In the genomic region with DNA sequence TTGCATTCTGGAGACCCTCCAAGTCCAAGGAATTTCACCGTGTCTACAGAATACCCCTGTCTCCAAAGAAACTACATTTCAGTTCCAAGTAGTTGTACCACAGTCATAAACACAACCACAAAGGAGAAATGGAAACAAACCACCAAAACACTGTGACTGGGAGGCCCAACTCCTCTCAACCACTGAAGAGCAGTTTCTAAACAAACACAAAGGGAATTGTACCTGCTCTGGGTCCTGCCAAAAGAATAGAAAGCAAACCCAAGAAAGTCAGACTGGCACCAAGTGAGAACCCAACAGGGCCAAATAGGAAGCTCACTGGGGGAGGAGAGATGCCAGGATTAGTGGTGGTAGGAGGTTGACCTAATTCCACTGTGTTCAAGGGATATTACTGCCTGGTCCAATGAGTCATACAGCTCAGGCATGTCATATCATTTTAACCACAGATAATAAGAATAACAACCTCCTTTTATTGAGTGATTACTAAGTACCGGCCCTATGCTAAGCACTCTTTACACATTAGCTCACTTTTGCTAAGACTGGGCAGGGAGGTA, we compare ENCODE assay signal across 10 cellular contexts.
DNase-seq lines count a peak whose midpoint lies in the region; ATAC-seq and TF ChIP-seq lines count a peak whose summit lies in the region.
"Had no signal": no experiment of that assay in that cellular context is flagged by ENCODE, and none has a peak within 500 bp of the region (broad histone marks: within the 10 kb centered on the region; RNA-seq: fewer than 3 reads in every experiment).

No MANE protein-coding gene starts in this region.

- H3K27ac ChIP-seq in OCI-LY1 (ENCODE audit: low read depth, low read length, poor library complexity, severe bottlenecking) = peak overlapping the region; percentile 98

- peak; percentile 5 to 24 for DNase-seq in activated T-cell treated with anti-CD3 and anti-CD28 coated beads, Interleukin-2, amount 50 U/mL, for 72 hours
- no peak for DNase-seq in activated T-cell treated with anti-CD3 and anti-CD28 coated beads, Interleukin-2, amount 50 U/mL, for 1 hour
- DNase-seq in dermis blood vessel endothelial cell (peak; percentile 63), NCI-H2107 (lab: John Stamatoyannopoulos, UW) (no peak), epidermal melanocyte (ENCODE audit: insufficient read length, low spot score) (no peak)
- no peak for DNase-seq in effector CD8-positive, alpha-beta T cell (lab: John Stamatoyannopoulos, UW)
- DNase-seq: COR-L47, KG1 had no signal

- H3K4me3 ChIP-seq in OCI-LY1 (ENCODE audit: low read depth, low read length, poor library complexity, severe bottlenecking) = no peak overlapping the region

- no peaks in the 10 kb centered on the region; the same call in 1 of the 2 replicates for H3K36me3 ChIP-seq in OCI-LY1 (ENCODE audit: insufficient read depth, low read length)

- H4K20me1 ChIP-seq in OCI-LY1 (ENCODE audit: insufficient read depth, low read length) = no peaks in the 10 kb centered on the region

- ATAC-seq in activated T-cell treated with anti-CD3 and anti-CD28 coated beads, Interleukin-2, amount 50 U/mL, for 72 hours (replicated peaks in 1 of 2) = peak; percentile 68 to 75

- H3K4me1 Mint-ChIP-seq in activated T-cell treated with anti-CD3 and anti-CD28 coated beads, Interleukin-2, amount 50 U/mL, for 72 hours (ENCODE audit: low read depth) = peaks cover 49% of the 10 kb centered on the region
- peaks cover 30% of the 10 kb centered on the region for H3K4me1 Mint-ChIP-seq in stimulated activated naive CD8-positive, alpha-beta T cell treated with anti-CD3 and anti-CD28 coated beads, Interleukin-15, Interleukin-2, amounts not matched to agents 100 ng/mL and 50 ng/mL, for 24 hours (ENCODE audit: low read depth)

- H3K9me2 ChIP-seq in OCI-LY1 (ENCODE audit: low read depth, low read length) = no peaks in the 10 kb centered on the region

- peaks cover 74% of the 10 kb centered on the region for H3K4me1 ChIP-seq in OCI-LY1 (ENCODE audit: insufficient read depth, low read length, severe bottlenecking)

- no peak overlapping the region; the same call in 1 of the 2 replicates for H3K4me2 ChIP-seq in OCI-LY1 (ENCODE audit: low read length)

- H3K9me3 ChIP-seq in OCI-LY1 (ENCODE audit: low read length) = peaks cover 4% of the 10 kb centered on the region

- H3F3A ChIP-seq in OCI-LY1 (ENCODE audit: insufficient read depth, low read length) = no peaks in the 10 kb centered on the region

- no peaks in the 10 kb centered on the region for H3K9me3 Mint-ChIP-seq in activated T-cell treated with anti-CD3 and anti-CD28 coated beads, Interleukin-2, amount 50 U/mL, for 72 hours
- H3K9me3 Mint-ChIP-seq in stimulated activated naive CD8-positive, alpha-beta T cell treated with anti-CD3 and anti-CD28 coated beads, Interleukin-15, Interleukin-2, amounts not matched to agents 100 ng/mL and 50 ng/mL, for 24 hours = no peaks in the 10 kb centered on the region

- H3K27me3 ChIP-seq in OCI-LY1 (ENCODE audit: insufficient read depth, low read length) = no peaks in the 10 kb centered on the region

- no peaks in the 10 kb centered on the region for H3K27me3 Mint-ChIP-seq in activated T-cell treated with anti-CD3 and anti-CD28 coated beads, Interleukin-2, amount 50 U/mL, for 72 hours (ENCODE audit: low read depth)
- no peaks in the 10 kb centered on the region for H3K27me3 Mint-ChIP-seq in stimulated activated naive CD8-positive, alpha-beta T cell treated with anti-CD3 and anti-CD28 coated beads, Interleukin-15, Interleukin-2, amounts not matched to agents 100 ng/mL and 50 ng/mL, for 24 hours

- no peak overlapping the region for H2AFZ ChIP-seq in OCI-LY1 (ENCODE audit: low read length)

- H3K4me3 Mint-ChIP-seq in activated T-cell treated with anti-CD3 and anti-CD28 coated beads, Interleukin-2, amount 50 U/mL, for 72 hours = peak overlapping the region in 1 of 2 donors; percentile 5
- no peak overlapping the region for H3K4me3 Mint-ChIP-seq in stimulated activated naive CD8-positive, alpha-beta T cell treated with anti-CD3 and anti-CD28 coated beads, Interleukin-15, Interleukin-2, amounts not matched to agents 100 ng/mL and 50 ng/mL, for 24 hours

- no peak for TF ChIP-seq CTCF in OCI-LY1 (IDR thresholded peaks at IDR 0.05; ENCODE audit: low read length)

- no peak overlapping the region for H3K9ac ChIP-seq in OCI-LY1 (ENCODE audit: low read length)

- no peaks in the 10 kb centered on the region for H3K79me2 ChIP-seq in OCI-LY1 (ENCODE audit: insufficient read depth, low read length)

- no peak overlapping the region for H3K27ac Mint-ChIP-seq in activated T-cell treated with anti-CD3 and anti-CD28 coated beads, Interleukin-2, amount 50 U/mL, for 72 hours
- H3K27ac Mint-ChIP-seq in stimulated activated naive CD8-positive, alpha-beta T cell treated with anti-CD3 and anti-CD28 coated beads, Interleukin-15, Interleukin-2, amounts not matched to agents 100 ng/mL and 50 ng/mL, for 24 hours = peak overlapping the region; percentile 61

- no peaks in the 10 kb centered on the region for H3K36me3 Mint-ChIP-seq in activated T-cell treated with anti-CD3 and anti-CD28 coated beads, Interleukin-2, amount 50 U/mL, for 72 hours (ENCODE audit: insufficient read depth in 2 of 2)
- H3K36me3 Mint-ChIP-seq in stimulated activated naive CD8-positive, alpha-beta T cell treated with anti-CD3 and anti-CD28 coated beads, Interleukin-15, Interleukin-2, amounts not matched to agents 100 ng/mL and 50 ng/mL, for 24 hours (ENCODE audit: low read depth) = no peaks in the 10 kb centered on the region

Comparison
In these comparisons a context has a peak if more than half of its experiments do, and no peak if none do; other contexts are left out.
1. DNase-seq: peak in activated T-cell treated with anti-CD3 and anti-CD28 coated beads, Interleukin-2, amount 50 U/mL, for 72 hours (2 of 2) and dermis blood vessel endothelial cell (single experiment); none in activated T-cell treated with anti-CD3 and anti-CD28 coated beads, Interleukin-2, amount 50 U/mL, for 1 hour (single experiment), NCI-H2107 (single experiment), effector CD8-positive, alpha-beta T cell (single experiment) and epidermal melanocyte (single experiment).